9 cellular contexts compared by ENCODE assay signal in genomic region chrX:121307441-121307840, GRCh38.
DNase-seq lines count a peak whose midpoint lies in the region; ATAC-seq, FAIRE-seq and TF ChIP-seq lines count a peak whose summit lies in the region.
"Had no signal": no experiment of that assay in that cellular context is flagged by ENCODE, and none has a peak within 500 bp of the region (broad histone marks: within the 10 kb centered on the region; RNA-seq: fewer than 3 reads in every experiment).

No MANE protein-coding gene starts in this region.

- H3K36me3 Mint-ChIP-seq in astrocyte (ENCODE audit: low read depth, unreplicated experiment) (no peaks in the 10 kb centered on the region), osteocyte (ENCODE audit: unreplicated experiment) (no peaks in the 10 kb centered on the region)

- H3K79me2 ChIP-seq in astrocyte (ENCODE audit: insufficient read depth, low read length), result no peaks in the 10 kb centered on the region

- no peaks in the 10 kb centered on the region for H3K9me3 ChIP-seq in astrocyte (ENCODE audit: insufficient read depth, low read depth, low read length)
- no peaks in the 10 kb centered on the region for H3K9me3 ChIP-seq in pancreas

- no peak overlapping the region for H3K4me2 ChIP-seq in astrocyte (ENCODE audit: low read length)

- peak; percentile 35 for DNase-seq in astrocyte (ENCODE audit: low read depth)
- no peak for DNase-seq in osteocyte (ENCODE audit: extremely low spot score, unreplicated experiment)
- no peak for DNase-seq in GOT3 (lab: John Stamatoyannopoulos, UW)
- DNase-seq in activated naive CD4-positive, alpha-beta T cell treated with anti-CD3 and anti-CD28 coated beads, Interleukin-2, amount 50 U/mL, for 16 hours, result no peak
- DNase-seq in pancreas, result no peak

- peak; percentile 85 for ATAC-seq in GM18517 (IDR thresholded peaks at IDR 0.05; ENCODE audit: unreplicated experiment)
- peak; percentile 78 for ATAC-seq in GM21367 (IDR thresholded peaks at IDR 0.05; ENCODE audit: unreplicated experiment)
- ATAC-seq in HG03103 (IDR thresholded peaks at IDR 0.05; ENCODE audit: low read depth, unreplicated experiment), result peak; percentile 71
- no peak for ATAC-seq in pancreas

- no peaks in the 10 kb centered on the region for H4K20me1 ChIP-seq in astrocyte (ENCODE audit: insufficient read depth, low read length)

- H3K27me3 ChIP-seq in astrocyte (ENCODE audit: insufficient read depth, low read length) (no peaks in the 10 kb centered on the region), pancreas (no peaks in the 10 kb centered on the region)

- peak; percentile 63 for FAIRE-seq in astrocyte (lab: Jason Lieb, UNC)
- FAIRE-seq in pancreas (lab: Jason Lieb, UNC), result no peak

- no peak overlapping the region for H3K27ac ChIP-seq in astrocyte (ENCODE audit: low read depth, low read length)
- H3K27ac ChIP-seq in pancreas, result no peak overlapping the region

- H3K4me3 Mint-ChIP-seq in astrocyte (ENCODE audit: unreplicated experiment) (no peak overlapping the region), osteocyte (ENCODE audit: unreplicated experiment) (no peak overlapping the region)
- H3K4me3 Mint-ChIP-seq: nephron had no signal

- WGBS in pancreas, 2 donors, result 70 to 76% methylated on average over 3 of the region's 3 CpGs

- peak overlapping the region; percentile 10 for H3K27ac Mint-ChIP-seq in astrocyte (ENCODE audit: unreplicated experiment)
- H3K27ac Mint-ChIP-seq in osteocyte (ENCODE audit: unreplicated experiment), result no peak overlapping the region
- H3K27ac Mint-ChIP-seq: nephron had no signal

- H3K9me3 Mint-ChIP-seq in astrocyte (ENCODE audit: unreplicated experiment), result no peaks in the 10 kb centered on the region
- no peaks in the 10 kb centered on the region for H3K9me3 Mint-ChIP-seq in osteocyte (ENCODE audit: unreplicated experiment)
- H3K9me3 Mint-ChIP-seq: nephron had no signal

- no peak overlapping the region for H3K9ac ChIP-seq in astrocyte (ENCODE audit: low read length)

- H3K4me1 ChIP-seq in astrocyte (ENCODE audit: insufficient read depth, low read length) (no peaks in the 10 kb centered on the region), pancreas (no peaks in the 10 kb centered on the region)

- no peaks in the 10 kb centered on the region for H3K36me3 ChIP-seq in astrocyte (ENCODE audit: insufficient read depth, low read length)
- no peaks in the 10 kb centered on the region for H3K36me3 ChIP-seq in pancreas

- no peak for TF ChIP-seq CTCF in astrocyte (IDR thresholded peaks at IDR 0.05; ENCODE audit: insufficient read depth, low read depth, low read length)
- TF ChIP-seq CTCF in osteocyte (IDR thresholded peaks at IDR 0.05), result no peak
- TF ChIP-seq CTCF in pancreas (IDR thresholded peaks at IDR 0.05), result no peak

- H2AFZ ChIP-seq in astrocyte (ENCODE audit: low read depth, low read length), result no peak overlapping the region

- H3K4me1 Mint-ChIP-seq in astrocyte (ENCODE audit: low read depth, unreplicated experiment), result peaks cover 13% of the 10 kb centered on the region
- H3K4me1 Mint-ChIP-seq in osteocyte (ENCODE audit: unreplicated experiment), result no peaks in the 10 kb centered on the region
- H3K4me1 Mint-ChIP-seq: nephron had no signal

- H3K4me3 ChIP-seq in astrocyte (ENCODE audit: insufficient read depth, low read depth, low read length), result no peak overlapping the region
- no peak overlapping the region for H3K4me3 ChIP-seq in pancreas

- intact Hi-C loops in pancreas (cut with DNase I), result no loop called here

- no peaks in the 10 kb centered on the region for H3K27me3 Mint-ChIP-seq in astrocyte (ENCODE audit: low read depth, unreplicated experiment)
- no peaks in the 10 kb centered on the region for H3K27me3 Mint-ChIP-seq in osteocyte (ENCODE audit: unreplicated experiment)

Comparison
In these comparisons a context has a peak if more than half of its experiments do, and no peak if none do; other contexts are left out.
1. ATAC-seq: peak in GM18517 (single experiment), GM21367 (single experiment) and HG03103 (single experiment); none in pancreas (0 of 4).